In genomic region chr9:34588671-34589370, GRCh38 we compare ENCODE assay signal across 11 cellular contexts. TPM values are rescaled to one million over a fixed set of nuclear protein-coding genes. Genes with fewer than 3 reads are reported as not detected.
DNase-seq lines count a peak whose midpoint lies in the region; ATAC-seq and TF ChIP-seq lines count a peak whose summit lies in the region.
"Had no signal": no experiment of that assay in that cellular context is flagged by ENCODE, and none has a peak within 500 bp of the region (broad histone marks: within the 10 kb centered on the region; RNA-seq: fewer than 3 reads in every experiment).

No MANE protein-coding gene starts in this region.

- peak overlapping the region; percentile 44 for H3K4me3 ChIP-seq in esophagus (ENCODE audit: low read depth in 1 of 2, low read length in 2 of 2)

- no peak for ATAC-seq in GM18517 (IDR thresholded peaks at IDR 0.05; ENCODE audit: unreplicated experiment)
- ATAC-seq in HG03460 (IDR thresholded peaks at IDR 0.05; ENCODE audit: unreplicated experiment), result no peak

- no peaks in the 10 kb centered on the region for H3K36me3 ChIP-seq in esophagus (ENCODE audit: control insufficient read depth in 2 of 2, insufficient read depth in 2 of 2, low read length in 1 of 2)

- DNase-seq in COLO668 (lab: John Stamatoyannopoulos, UW; ENCODE audit: unreplicated experiment) (peak; percentile 17), NCI-H2227 treated with DMSO at 0.1 percent for 48 hours (lab: John Stamatoyannopoulos, UW) (peak; percentile 43), osteocyte (ENCODE audit: extremely low spot score, unreplicated experiment) (no peak), SHP77 treated with DMSO at 0.1 percent for 48 hours (lab: John Stamatoyannopoulos, UW) (no peak), NCI-H2107 (lab: John Stamatoyannopoulos, UW) (no peak)
- DNase-seq: central memory CD4-positive, alpha-beta T cell had no signal

- H3K4me1 ChIP-seq in esophagus (ENCODE audit: control insufficient read depth in 2 of 2, insufficient read depth in 2 of 2, low read length in 1 of 2), result peaks cover 12 to 27% of the 10 kb centered on the region in 2 donors

- H3K4me1 Mint-ChIP-seq in osteocyte (ENCODE audit: unreplicated experiment), result peaks cover 31% of the 10 kb centered on the region

- no peak overlapping the region for H3K27ac Mint-ChIP-seq in osteocyte (ENCODE audit: unreplicated experiment)

- 3% methylated on average over 50 to 51 of the region's 51 CpGs for WGBS in esophagus, 2 donors

- H3K9me3 Mint-ChIP-seq in osteocyte (ENCODE audit: unreplicated experiment), result no peaks in the 10 kb centered on the region

- H3K9me3 ChIP-seq in esophagus (ENCODE audit: control insufficient read depth in 2 of 2, insufficient read depth in 1 of 2, low read depth in 1 of 2, low read length in 1 of 2), result no peaks in the 10 kb centered on the region

- H3K4me3 Mint-ChIP-seq in osteocyte (ENCODE audit: unreplicated experiment), result peak overlapping the region; percentile 72

- H3K27me3 Mint-ChIP-seq in osteocyte (ENCODE audit: unreplicated experiment), result peaks cover 81% of the 10 kb centered on the region

- H3K27me3 ChIP-seq in esophagus (ENCODE audit: control insufficient read depth in 1 of 2, insufficient read depth in 2 of 2, low read length in 2 of 2), result peaks cover 5 to 13% of the 10 kb centered on the region in 2 donors

- no peak for TF ChIP-seq CTCF in osteocyte (IDR thresholded peaks at IDR 0.05)

- H3K27ac ChIP-seq in esophagus (ENCODE audit: low read depth in 2 of 2, low read length in 1 of 2), result no peak overlapping the region

- no peaks in the 10 kb centered on the region for H3K36me3 Mint-ChIP-seq in osteocyte (ENCODE audit: unreplicated experiment)

RNA-seq across cellular contexts. Expression of gene CNTFR, which starts 0.7 kb away (rescaled TPM):
- under 1 TPM; 0.22 to 0.54 TPM for polyA plus RNA-seq in esophagus
- total RNA-seq in osteocyte, result 0.18 TPM in 1 of 2 replicates, not detected in the other

RNA-seq across cellular contexts. Expression of gene RPP25L, which starts 23.1 kb away (rescaled TPM):
- 10 to 100 TPM; 23.0 to 32.2 TPM for polyA plus RNA-seq in esophagus
- 14.4 and 16.2 TPM in 2 replicates for total RNA-seq in osteocyte

RNA-seq across cellular contexts. Expression of gene DCTN3, which starts 31.5 kb away (rescaled TPM):
- polyA plus RNA-seq in esophagus, result 100 to 1,000 TPM in 1 of 2 donors, 10 to 100 TPM in 1; 44.4 to 112 TPM
- total RNA-seq in osteocyte, result 97.0 and 105 TPM in 2 replicates

RNA-seq across cellular contexts. Expression of gene ARID3C, which starts 40.0 kb away (rescaled TPM):
- polyA plus RNA-seq in esophagus, result not detected
- not detected in 2 replicates for total RNA-seq in osteocyte
- total RNA-seq: myocyte, ureter had no signal

RNA-seq across cellular contexts. Expression of gene SIGMAR1, which starts 48.8 kb away (rescaled TPM):
- polyA plus RNA-seq in esophagus, result 10 to 100 TPM; 42.1 to 68.5 TPM
- total RNA-seq in osteocyte, result 71.9 and 76.7 TPM in 2 replicates

Comparison
In these comparisons a context has a peak if more than half of its experiments do, and no peak if none do; other contexts are left out.
1. DNase-seq: peak in COLO668 (single experiment) and NCI-H2227 treated with DMSO at 0.1 percent for 48 hours (single experiment); none in osteocyte (single experiment), SHP77 treated with DMSO at 0.1 percent for 48 hours (single experiment) and NCI-H2107 (single experiment).